In the genomic region with DNA sequence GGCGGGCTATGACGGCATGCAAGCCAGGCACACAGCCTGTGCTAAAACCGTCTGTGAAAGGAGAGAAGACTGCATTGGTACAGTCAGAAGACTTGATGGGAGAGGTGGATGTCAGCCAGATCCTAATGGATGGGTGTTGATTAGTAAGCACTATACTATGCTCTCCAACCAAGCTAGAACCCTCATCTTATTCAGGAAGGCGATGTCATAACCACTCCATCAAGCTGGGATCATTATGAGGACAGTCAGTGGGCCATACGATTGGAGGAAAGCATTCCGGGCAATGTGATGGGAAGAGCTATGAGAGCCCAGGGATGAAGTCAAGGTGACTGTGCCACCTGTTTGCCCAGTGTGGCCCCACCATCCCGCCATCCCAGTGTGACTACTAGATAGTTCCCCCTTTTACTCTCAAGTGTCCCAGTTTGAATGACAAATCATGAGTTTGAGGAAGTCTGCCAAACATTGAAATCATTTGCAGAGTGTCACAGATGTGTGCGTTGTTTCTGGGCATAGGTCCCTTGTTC, we compare ENCODE assay signal across 18 cellular contexts.
DNase-seq lines count a peak whose midpoint lies in the region; ATAC-seq and TF ChIP-seq lines count a peak whose summit lies in the region.
"Had no signal": no experiment of that assay in that cellular context is flagged by ENCODE, and none has a peak within 500 bp of the region (broad histone marks: within the 10 kb centered on the region; RNA-seq: fewer than 3 reads in every experiment).

No MANE protein-coding gene starts in this region.

- intact Hi-C loops in ovary (cut with DNase I) = no loop called here

- DNase-seq in AG04449 (ENCODE audit: low read depth, low spot score) (peak; percentile 21), GM23248 (peak; percentile 33), RWPE2 (ENCODE audit: low spot score) (no peak), glomerular visceral epithelial cell (ENCODE audit: extremely low spot score) (peak; percentile 90), ovary (no peak), mesenteric fat pad (ENCODE audit: low spot score) (no peak)
- DNase-seq: activated CD4-positive, CD25-positive, alpha-beta regulatory T cell; activated T-cell treated with anti-CD3 and anti-CD28 coated beads, Interleukin-2, amount 50 U/mL, for 24 hours; C1 segment of cervical spinal cord; head of caudate nucleus; lower lobe of right lung; NCI-H446 treated with DMSO at 0.1 percent for 48 hours; SHP77 treated with DMSO at 0.1 percent for 48 hours; stimulated activated CD4-positive, alpha-beta T cell treated with anti-CD3 and anti-CD28 coated beads, Interleukin-1b, Interleukin-23, amount 100 ng/mL, for 48 hours had no signal

- H3K27me3 ChIP-seq in GM23248 (replicated peaks; ENCODE audit: insufficient read depth) (no peaks in the 10 kb centered on the region), RWPE2 (ENCODE audit: insufficient read depth, poor library complexity, severe bottlenecking) (no peaks in the 10 kb centered on the region), ovary (no peaks in the 10 kb centered on the region)
- H3K27me3 ChIP-seq: ascending aorta had no signal

- H4K20me1 ChIP-seq in GM23248 (ENCODE audit: insufficient read depth) = no peaks in the 10 kb centered on the region

- no peaks in the 10 kb centered on the region for H3K9me2 ChIP-seq in GM23248 (ENCODE audit: insufficient read depth)

- no peak for TF ChIP-seq POLR2A in ovary (IDR thresholded peaks at IDR 0.05)

- H3K79me2 ChIP-seq in GM23248 (ENCODE audit: insufficient read depth) = no peaks in the 10 kb centered on the region
- H3K79me2 ChIP-seq: parathyroid adenoma had no signal

- 73 to 77% methylated on average over 8 of the region's 8 CpGs for WGBS in GM23248 (ENCODE audit: low coverage in 1 of 2, low lambda C conversion rate in 2 of 2, missing lambda C conversion rate in 2 of 2), 2 experiments
- 91 to 96% (median 94%) methylated on average over 8 of the region's 8 CpGs for WGBS in ovary, 3 donors

- no peak for TF ChIP-seq CTCF in AG04449 (IDR thresholded peaks at IDR 0.05; ENCODE audit: insufficient read depth, low read length, missing control alignments)
- TF ChIP-seq CTCF in RWPE2 (IDR thresholded peaks at IDR 0.05; ENCODE audit: poor library complexity, severe bottlenecking) = no peak
- no peak for TF ChIP-seq CTCF in ovary (IDR thresholded peaks at IDR 0.05)

- H3K4me2 ChIP-seq in GM23248 (ENCODE audit: unreplicated experiment) = no peak overlapping the region

- ATAC-seq in RWPE2 (ENCODE audit: low read depth) (peak; percentile 14; the same call in 1 of the 3 replicates), GM21576 (IDR thresholded peaks at IDR 0.05; ENCODE audit: unreplicated experiment) (no peak), HG02642 (IDR thresholded peaks at IDR 0.05; ENCODE audit: poor library complexity, unreplicated experiment) (no peak)
- ATAC-seq: lower lobe of right lung had no signal

- H3K4me1 ChIP-seq in GM23248 (ENCODE audit: insufficient read depth) (0 out of 2 replicates have a peak, but pooled peaks cover 2% of the 10 kb centered on the region), RWPE2 (ENCODE audit: insufficient read depth, poor library complexity, severe bottlenecking) (peaks cover 10% of the 10 kb centered on the region), ovary (ENCODE audit: insufficient read depth) (no peaks in the 10 kb centered on the region)
- H3K4me1 ChIP-seq: ascending aorta, lower lobe of right lung had no signal

- CTCF ChIA-PET in AG04449 (lab: Yijun Ruan, JAX) = interaction anchor here (3.3 to 10.9 kb wide), 3 partner anchors 10 to 190 kb away, joined by 12 to 76 read pairs (median 67); no protein-coding TSS in a partner anchor

- H3K4me3 ChIP-seq in AG04449 (ENCODE audit: low read depth, low read length) = no peak overlapping the region
- H3K4me3 ChIP-seq in GM23248 = no peak overlapping the region
- no peak overlapping the region for H3K4me3 ChIP-seq in RWPE2 (ENCODE audit: severe bottlenecking)
- no peak overlapping the region for H3K4me3 ChIP-seq in ovary
- H3K4me3 ChIP-seq: ascending aorta, lower lobe of right lung had no signal

- in situ Hi-C loops in GM23248 (cut with MboI) = loop anchor here (25.0 kb wide), 1 partner anchor 433 kb away; no protein-coding TSS in a partner anchor

- H3K36me3 ChIP-seq in GM23248 (ENCODE audit: low read depth) (no peaks in the 10 kb centered on the region), RWPE2 (ENCODE audit: low read depth) (peaks cover 6% of the 10 kb centered on the region; the same call in 1 of the 2 replicates), ovary (no peaks in the 10 kb centered on the region)

- no peak for TF ChIP-seq EP300 in ovary (IDR thresholded peaks at IDR 0.05)

- H2AFZ ChIP-seq in GM23248 = no peak overlapping the region
- H2AFZ ChIP-seq: parathyroid adenoma had no signal

- no peak overlapping the region for H3K27ac ChIP-seq in GM23248
- peak overlapping the region; percentile 36 for H3K27ac ChIP-seq in RWPE2 (ENCODE audit: poor library complexity, severe bottlenecking)
- H3K27ac ChIP-seq in ovary = no peak overlapping the region
- H3K27ac ChIP-seq: ascending aorta, lower lobe of right lung, parathyroid adenoma had no signal

- H3K9me3 ChIP-seq in GM23248 (ENCODE audit: low read depth) (no peaks in the 10 kb centered on the region), RWPE2 (ENCODE audit: severe bottlenecking) (no peaks in the 10 kb centered on the region), ovary (no peaks in the 10 kb centered on the region)
- H3K9me3 ChIP-seq: ascending aorta, lower lobe of right lung had no signal

- H3K9ac ChIP-seq in GM23248 = no peak overlapping the region
- H3K9ac ChIP-seq: parathyroid adenoma had no signal

- no peaks in the 10 kb centered on the region for H3F3A ChIP-seq in GM23248 (ENCODE audit: insufficient read depth)

- POLR2A ChIA-PET in AG04449 (lab: Yijun Ruan, JAX) = interaction anchor here (0.6 kb wide), 1 partner anchor 48 kb away, joined by 3 read pairs; no protein-coding TSS in a partner anchor

Comparison
In these comparisons a context has a peak if more than half of its experiments do, and no peak if none do; other contexts are left out.
1. DNase-seq: peak in AG04449 (single experiment), GM23248 (single experiment) and glomerular visceral epithelial cell (single experiment); none in RWPE2 (single experiment), ovary (0 of 5) and mesenteric fat pad (single experiment).